Comparison of ENCODE assay signal across 19 cellular contexts in the genomic region with DNA sequence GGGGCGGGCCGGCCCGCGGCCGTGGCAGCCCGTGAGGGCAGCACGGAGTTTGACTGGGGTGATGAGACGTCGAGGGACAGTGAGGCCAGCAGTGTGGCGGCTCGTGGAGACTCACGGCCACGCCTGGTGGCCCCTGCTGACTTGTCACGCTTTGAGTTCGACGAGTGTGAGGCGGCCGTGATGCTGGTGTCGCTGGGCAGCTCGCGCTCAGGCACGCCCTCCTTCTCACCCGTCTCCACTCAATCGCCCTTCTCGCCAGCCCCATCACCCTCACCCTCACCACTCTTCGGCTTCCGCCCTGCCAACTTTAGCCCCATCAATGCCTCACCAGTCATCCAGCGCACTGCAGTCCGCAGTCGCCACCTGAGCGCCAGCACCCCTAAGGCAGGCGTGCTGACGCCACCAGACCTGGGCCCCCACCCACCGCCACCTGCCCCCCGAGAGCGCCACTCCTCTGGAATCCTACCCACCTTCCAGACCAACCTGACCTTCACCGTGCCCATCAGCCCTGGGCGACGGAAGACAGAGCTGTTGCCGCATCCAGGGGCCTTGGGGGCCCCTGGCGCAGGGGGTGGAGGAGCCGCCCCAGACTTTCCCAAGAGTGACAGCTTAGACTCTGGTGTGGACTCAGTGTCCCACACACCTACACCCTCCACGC. TPM values are rescaled to one million over a fixed set of nuclear protein-coding genes. Genes with fewer than 3 reads are reported as not detected.
DNase-seq lines count a peak whose midpoint lies in the region; ATAC-seq and TF ChIP-seq lines count a peak whose summit lies in the region.
"Had no signal": no experiment of that assay in that cellular context is flagged by ENCODE, and none has a peak within 500 bp of the region (broad histone marks: within the 10 kb centered on the region; RNA-seq: fewer than 3 reads in every experiment).

No MANE protein-coding gene starts in this region.

- H4K8ac ChIP-seq in IMR-90 (ENCODE audit: low read depth in 2 of 2, low read length in 2 of 2) = no peak overlapping the region

- peaks cover 8% of the 10 kb centered on the region; the same call in 1 of the 2 replicates for H3K9me1 ChIP-seq in IMR-90 (ENCODE audit: insufficient read depth, low read length)

- CTCF ChIA-PET in IMR-90 (lab: Yijun Ruan, JAX) = no interaction called here

- H4K5ac ChIP-seq in IMR-90 (ENCODE audit: low read depth, low read length) = no peak overlapping the region

- ATAC-seq in IMR-90 (ENCODE audit: low read depth) = no peak
- ATAC-seq in sciatic nerve = no peak
- no peak for ATAC-seq in HG03460 (IDR thresholded peaks at IDR 0.05; ENCODE audit: unreplicated experiment)

- no peak overlapping the region for H2BK120ac ChIP-seq in IMR-90 (ENCODE audit: low read depth, low read length)

- WGBS in IMR-90 (ENCODE audit: extremely low coverage in 2 of 2, insufficient read length in 1 of 2), 2 experiments = 93% methylated on average over 36 of the region's 43 CpGs; no CpG with 5 or more reads in 1 of the 2 experiments

- peak overlapping the region; percentile 3 for H3K4me3 Mint-ChIP-seq in activated naive CD4-positive, alpha-beta T cell treated with anti-CD3 and anti-CD28 coated beads, Interleukin-2, amount 50 U/mL, for 24 hours
- H3K4me3 Mint-ChIP-seq in endothelial cell (ENCODE audit: unreplicated experiment) = peak overlapping the region; percentile 51

- BruUV-seq in IMR-90 (replicated peaks; lab: Mats Ljungman, UMichigan) = no TSS peak

- H3K4me3 ChIP-seq in IMR-90 (ENCODE audit: insufficient read depth, low read depth, low read length) = no peak overlapping the region
- H3K4me3 ChIP-seq: MG63 had no signal

- H2AK9ac ChIP-seq in IMR-90 (replicated peaks; ENCODE audit: low read depth, low read length, poor library complexity) = no peak overlapping the region

- TF ChIP-seq CTCF in IMR-90 (conservative IDR thresholded peaks at IDR 0.05; ENCODE audit: low read depth, low read length) = no peak
- no peak for TF ChIP-seq CTCF in endothelial cell (IDR thresholded peaks at IDR 0.05; ENCODE audit: unreplicated experiment)

- no peak for TF ChIP-seq RAD21 in IMR-90 (IDR thresholded peaks at IDR 0.05; ENCODE audit: low read length)

- H4K91ac ChIP-seq in IMR-90 (ENCODE audit: insufficient read depth, low read depth, low read length) = no peak overlapping the region

- H3K9ac ChIP-seq in IMR-90 (ENCODE audit: low read depth, low read length) = no peak overlapping the region
- H3K9ac ChIP-seq: KMS-11 had no signal

- H3K27ac Mint-ChIP-seq in activated naive CD4-positive, alpha-beta T cell treated with anti-CD3 and anti-CD28 coated beads, Interleukin-2, amount 50 U/mL, for 24 hours = no peak overlapping the region
- no peak overlapping the region for H3K27ac Mint-ChIP-seq in endothelial cell (ENCODE audit: unreplicated experiment)

- no peak for TF ChIP-seq POLR2A in IMR-90 (IDR thresholded peaks at IDR 0.05; ENCODE audit: low read depth, low read length)

- dilution Hi-C loops in IMR-90 (cut with HindIII; ENCODE audit: low sequenced_read_pairs, unreplicated experiment) = no loop called here

- H3K4me1 Mint-ChIP-seq in activated naive CD4-positive, alpha-beta T cell treated with anti-CD3 and anti-CD28 coated beads, Interleukin-2, amount 50 U/mL, for 24 hours = peaks cover 57% of the 10 kb centered on the region
- peaks cover 39% of the 10 kb centered on the region for H3K4me1 Mint-ChIP-seq in endothelial cell (ENCODE audit: unreplicated experiment)

- no peak overlapping the region for H3K56ac ChIP-seq in IMR-90 (ENCODE audit: extremely low read depth, insufficient read depth, low read length)

- DNase-seq in activated naive CD4-positive, alpha-beta T cell (lab: John Stamatoyannopoulos, UW) = no peak
- DNase-seq in IMR-90 (no peak), endothelial cell (ENCODE audit: low spot score) (no peak), sciatic nerve (ENCODE audit: low spot score) (peak; percentile 58), retina (no peak), islet precursor cell (no peak)
- DNase-seq: Caco-2; DMS53; HCEC 1CT; MG63; NCI-H1105; NCI-H1694 treated with DMSO at 0.1 percent for 48 hours; NCI-H69; NK-92 treated with Interleukin-12 subunit alpha and Interleukin-12 subunit beta, amount 100 ng/mL, for 24 hours; OCI-M1 had no signal

- H2AFZ ChIP-seq in IMR-90 (replicated peaks; ENCODE audit: low read length, poor library complexity) = peak overlapping the region; percentile 33

- H3K4ac ChIP-seq in IMR-90 (ENCODE audit: low read depth, low read length) = no peak overlapping the region

- peaks cover 19% of the 10 kb centered on the region for H3K4me1 ChIP-seq in IMR-90 (ENCODE audit: control insufficient read depth, insufficient read depth, low read length)

- no peaks in the 10 kb centered on the region for H3K9me3 ChIP-seq in IMR-90 (ENCODE audit: control insufficient read depth, insufficient read depth, low read length)
- H3K9me3 ChIP-seq: Caco-2, MG63 had no signal

- intact Hi-C loops in IMR-90 (cut with micrococcal nuclease) = no loop called here
- intact Hi-C loops in sciatic nerve (cut with DNase I) = no loop called here

- peaks cover 22% of the 10 kb centered on the region; the same call in 1 of the 2 replicates for H4K20me1 ChIP-seq in IMR-90 (ENCODE audit: insufficient read depth, low read length)

- H3K9me3 Mint-ChIP-seq in activated naive CD4-positive, alpha-beta T cell treated with anti-CD3 and anti-CD28 coated beads, Interleukin-2, amount 50 U/mL, for 24 hours = no peaks in the 10 kb centered on the region
- no peaks in the 10 kb centered on the region for H3K9me3 Mint-ChIP-seq in endothelial cell (ENCODE audit: unreplicated experiment)

- no peak overlapping the region for H3K18ac ChIP-seq in IMR-90 (ENCODE audit: low read depth, low read length)

- in situ Hi-C loops in IMR-90 (cut with MboI; ENCODE audit: low sequenced_read_pairs) = no loop called here

- no peak overlapping the region for H2AK5ac ChIP-seq in IMR-90 (ENCODE audit: low read depth, low read length)

- H3K27me3 Mint-ChIP-seq in activated naive CD4-positive, alpha-beta T cell treated with anti-CD3 and anti-CD28 coated beads, Interleukin-2, amount 50 U/mL, for 24 hours = no peaks in the 10 kb centered on the region
- H3K27me3 Mint-ChIP-seq in endothelial cell (ENCODE audit: unreplicated experiment) = peaks cover 7% of the 10 kb centered on the region

- peaks cover 37 to 75% of the 10 kb centered on the region in 2 experiments for H3K79me1 ChIP-seq in IMR-90 (ENCODE audit: low read depth in 1 of 2, low read length in 2 of 2)

- H3K27me3 ChIP-seq in IMR-90 (ENCODE audit: control insufficient read depth, insufficient read depth, low read length) = no peaks in the 10 kb centered on the region
- H3K27me3 ChIP-seq: MG63 had no signal

- no peak overlapping the region for H3K4me2 ChIP-seq in IMR-90 (ENCODE audit: low read depth, low read length)
- H3K4me2 ChIP-seq: KMS-11 had no signal

- no peak overlapping the region for H3K14ac ChIP-seq in IMR-90 (replicated peaks; ENCODE audit: low read depth, low read length)

- H3K23ac ChIP-seq in IMR-90 (ENCODE audit: low read depth, low read length) = no peak overlapping the region

- no peak overlapping the region for H2BK5ac ChIP-seq in IMR-90 (ENCODE audit: low read depth, low read length, poor library complexity, severe bottlenecking)

- peaks cover 29% of the 10 kb centered on the region for H3K36me3 ChIP-seq in IMR-90 (ENCODE audit: control insufficient read depth, insufficient read depth, low read length)

- H3K27ac ChIP-seq in IMR-90 (ENCODE audit: insufficient read depth, low read length) = no peak overlapping the region
- H3K27ac ChIP-seq: C4-2B, KMS-11 had no signal

- no peak overlapping the region for H2BK20ac ChIP-seq in IMR-90 (ENCODE audit: low read depth, low read length)

- peaks cover 3% of the 10 kb centered on the region for H3K36me3 Mint-ChIP-seq in activated naive CD4-positive, alpha-beta T cell treated with anti-CD3 and anti-CD28 coated beads, Interleukin-2, amount 50 U/mL, for 24 hours
- peaks cover 22% of the 10 kb centered on the region for H3K36me3 Mint-ChIP-seq in endothelial cell (ENCODE audit: low read depth, unreplicated experiment)

- no peak overlapping the region for H2BK15ac ChIP-seq in IMR-90 (ENCODE audit: low read depth, low read length)

- POLR2A ChIA-PET in IMR-90 (lab: Charles Lee; ENCODE audit: unreplicated experiment) = no interaction called here

TF ChIP-seq in IMR-90, 13 proteins besides CTCF, POLR2A, EP300 and RAD21 (continues in another document):
- TF ChIP-seq MAFK (IDR thresholded peaks at IDR 0.05; ENCODE audit: low read depth, low read length) = no peak

RNA-seq across cellular contexts. Expression of a gene that starts 4.5 kb away (rescaled TPM):
- total RNA-seq in IMR-90 (2012; rRNA removed) (1.8 and 2.5 TPM in 2 replicates), endothelial cell (ENCODE audit: unreplicated experiment) (85.7 TPM), sciatic nerve (92.1 TPM)
- 23.2 and 27.3 TPM in 2 replicates for polyA plus RNA-seq in IMR-90 (2012; rRNA removed)
- polyA plus RNA-seq in IMR-90 (2012; cell fraction: cytosol; rRNA removed) = 20.0 and 22.5 TPM in 2 replicates
- 50.1 and 139 TPM in 2 replicates for polyA plus RNA-seq in IMR-90 (2012; cell fraction: nucleus; rRNA removed; ENCODE audit: low replicate concordance)

RNA-seq across cellular contexts. Expression of a gene that starts 18.6 kb away (rescaled TPM):
- total RNA-seq in IMR-90 (2012; rRNA removed) = 5.2 and 6.1 TPM in 2 replicates
- 32.4 and 50.9 TPM in 2 replicates for polyA plus RNA-seq in IMR-90 (2012; rRNA removed)
- 21.0 and 43.3 TPM in 2 replicates for polyA plus RNA-seq in IMR-90 (2012; cell fraction: cytosol; rRNA removed)
- polyA plus RNA-seq in IMR-90 (2012; cell fraction: nucleus; rRNA removed; ENCODE audit: low replicate concordance) = 185 and 200 TPM in 2 replicates
- total RNA-seq in endothelial cell (ENCODE audit: unreplicated experiment) = 109 TPM
- total RNA-seq in sciatic nerve = 90.7 TPM

RNA-seq across cellular contexts. Expression of a gene that starts 28.4 kb away (rescaled TPM):
- 0.28 and 0.36 TPM in 2 replicates for total RNA-seq in IMR-90 (2012; rRNA removed)
- polyA plus RNA-seq in IMR-90 (2012; rRNA removed) = 1.6 and 1.8 TPM in 2 replicates
- 0.79 and 1.7 TPM in 2 replicates for polyA plus RNA-seq in IMR-90 (2012; cell fraction: cytosol; rRNA removed)
- 0.60 and 1.5 TPM in 2 replicates for polyA plus RNA-seq in IMR-90 (2012; cell fraction: nucleus; rRNA removed; ENCODE audit: low replicate concordance)
- 1.1 TPM for total RNA-seq in endothelial cell (ENCODE audit: unreplicated experiment)
- 0.45 TPM for total RNA-seq in sciatic nerve

RNA-seq across cellular contexts. Expression of a gene that starts 28.9 kb away (rescaled TPM):
- total RNA-seq in IMR-90 (2012; rRNA removed) = 71.2 and 76.4 TPM in 2 replicates
- 64.3 and 69.7 TPM in 2 replicates for polyA plus RNA-seq in IMR-90 (2012; rRNA removed)
- 92.1 and 108 TPM in 2 replicates for polyA plus RNA-seq in IMR-90 (2012; cell fraction: cytosol; rRNA removed)
- 40.0 and 79.4 TPM in 2 replicates for polyA plus RNA-seq in IMR-90 (2012; cell fraction: nucleus; rRNA removed; ENCODE audit: low replicate concordance)
- 61.4 TPM for total RNA-seq in endothelial cell (ENCODE audit: unreplicated experiment)
- total RNA-seq in sciatic nerve = 7.4 TPM

RNA-seq across cellular contexts. Expression of a gene that starts 31.1 kb away (rescaled TPM):
- total RNA-seq in IMR-90 (2012; rRNA removed) = 6.9 and 8.1 TPM in 2 replicates
- polyA plus RNA-seq in IMR-90 (2012; rRNA removed) = 41.4 and 43.3 TPM in 2 replicates
- polyA plus RNA-seq in IMR-90 (2012; cell fraction: cytosol; rRNA removed) = 24.3 and 37.8 TPM in 2 replicates
- 37.0 and 39.0 TPM in 2 replicates for polyA plus RNA-seq in IMR-90 (2012; cell fraction: nucleus; rRNA removed; ENCODE audit: low replicate concordance)
- 54.4 TPM for total RNA-seq in endothelial cell (ENCODE audit: unreplicated experiment)
- 29.2 TPM for total RNA-seq in sciatic nerve

Comparison
In these comparisons a context has a peak if more than half of its experiments do, and no peak if none do; other contexts are left out.
1. RNA of a gene that starts 4.5 kb away (total RNA-seq): 92.1 TPM in sciatic nerve (single experiment) and 85.7 TPM in endothelial cell (single experiment); 1.8 to 2.5 TPM in IMR-90; every median in the first group is over 10 times any median in the second.
2. RNA of a gene that starts 18.6 kb away (total RNA-seq): 109 TPM in endothelial cell (single experiment) and 90.7 TPM in sciatic nerve (single experiment); 5.2 to 6.1 TPM in IMR-90; every median in the first group is over 10 times any median in the second.